Comparison of ENCODE assay signal across 1 cellular context in genomic region chr3:24689353-24689752, GRCh38.
TF ChIP-seq lines count a peak whose summit lies in the region.

No MANE protein-coding gene starts in this region.

TF ChIP-seq in A549, 52 proteins besides CTCF, POLR2A, EP300 and RAD21 (continued from another document):
- TF ChIP-seq ZFP36 (IDR thresholded peaks at IDR 0.05; ENCODE audit: borderline replicate concordance, partially characterized antibody) (no peak), TP53 (CRISPR knock-in tag; IDR thresholded peaks at IDR 0.05) (no peak), CBX8 (IDR thresholded peaks at IDR 0.05) (no peak), ELK1 (IDR thresholded peaks at IDR 0.05; ENCODE audit: low read depth, low read length) (no peak), KDM1A (IDR thresholded peaks at IDR 0.05; ENCODE audit: low read depth) (no peak), FOXS1 (CRISPR knock-in tag; IDR thresholded peaks at IDR 0.05) (no peak), HOXB13 (CRISPR knock-in tag; IDR thresholded peaks at IDR 0.05; ENCODE audit: low read depth) (no peak), NPAS2 (CRISPR knock-in tag; IDR thresholded peaks at IDR 0.05; ENCODE audit: borderline replicate concordance) (no peak), REST (IDR thresholded peaks at IDR 0.05) (no peak)
